ENCODE assay signal across 14 cellular contexts in the genomic region with DNA sequence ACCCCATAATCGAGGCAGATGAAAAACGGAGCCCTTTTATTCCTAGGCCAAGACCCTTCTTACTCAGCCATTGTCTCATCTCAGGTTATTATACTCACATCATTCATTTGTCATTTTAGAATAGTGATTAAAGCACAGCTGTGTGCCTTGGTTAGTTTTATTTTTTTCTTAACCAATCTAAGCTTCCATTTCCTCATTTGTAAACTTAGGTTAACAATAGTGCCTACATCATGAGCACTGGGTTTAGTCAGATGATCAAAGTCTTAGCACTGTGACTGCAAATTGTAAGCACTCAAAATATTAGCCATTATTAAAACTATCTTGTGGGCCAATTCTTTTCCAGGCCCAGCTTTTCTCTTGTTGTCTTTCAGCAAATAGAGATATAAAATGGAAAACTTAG. TPM values are rescaled to one million over a fixed set of nuclear protein-coding genes. Genes with fewer than 3 reads are reported as not detected.
DNase-seq lines count a peak whose midpoint lies in the region; ATAC-seq, FAIRE-seq and TF ChIP-seq lines count a peak whose summit lies in the region.
"Had no signal": no experiment of that assay in that cellular context is flagged by ENCODE, and none has a peak within 500 bp of the region (broad histone marks: within the 10 kb centered on the region; RNA-seq: fewer than 3 reads in every experiment).

No MANE protein-coding gene starts in this region.

- H3K36me3 Mint-ChIP-seq in WTC11: no peaks in the 10 kb centered on the region

- POLR2A ChIA-PET in WTC11 (lab: Charles Lee): no interaction called here

- FAIRE-seq in GM12891 (lab: Jason Lieb, UNC): no peak
- FAIRE-seq: keratinocyte had no signal

- no peak overlapping the region for H3K27ac Mint-ChIP-seq in WTC11
- H3K27ac Mint-ChIP-seq: activated CD8-positive, alpha-beta T cell treated with anti-CD3 and anti-CD28 coated beads for 36 hours; natural killer cell treated with Interleukin-12 subunit alpha and Interleukin-12 subunit beta and Interleukin-15 and Interleukin-18, amount 100 ng/mL, for 72 hours; T-helper 1 cell treated with Interleukin-12 subunit alpha and Interleukin-12 subunit beta and Interleukin-4 antibody, amounts not matched to agents 30 μg/mL and 1 μg/mL, for 36 hours had no signal

- peak; percentile 40 for ATAC-seq in GM19467 (IDR thresholded peaks at IDR 0.05; ENCODE audit: unreplicated experiment)
- ATAC-seq in HG02885 (IDR thresholded peaks at IDR 0.05; ENCODE audit: poor library complexity, unreplicated experiment): peak; percentile 72
- ATAC-seq in WTC11: no peak
- ATAC-seq: activated CD8-positive, alpha-beta T cell treated with anti-CD3 and anti-CD28 coated beads for 36 hours; natural killer cell treated with Interleukin-12 subunit alpha and Interleukin-12 subunit beta and Interleukin-15 and Interleukin-18, amount 100 ng/mL, for 72 hours had no signal

- no peaks in the 10 kb centered on the region for H3K27me3 Mint-ChIP-seq in WTC11 (ENCODE audit: low read depth)
- H3K27me3 Mint-ChIP-seq: activated CD8-positive, alpha-beta T cell treated with anti-CD3 and anti-CD28 coated beads for 36 hours had no signal

- peaks cover 20% of the 10 kb centered on the region for H3K4me1 Mint-ChIP-seq in WTC11

- no peak for TF ChIP-seq CTCF in GM20000 (IDR thresholded peaks at IDR 0.05; ENCODE audit: extremely low read depth, missing control alignments)
- TF ChIP-seq CTCF in WTC11 (IDR thresholded peaks at IDR 0.05): no peak

- no peaks in the 10 kb centered on the region for H3K9me3 Mint-ChIP-seq in WTC11
- H3K9me3 Mint-ChIP-seq: activated CD8-positive, alpha-beta T cell treated with anti-CD3 and anti-CD28 coated beads for 36 hours; natural killer cell treated with Interleukin-12 subunit alpha and Interleukin-12 subunit beta and Interleukin-15 and Interleukin-18, amount 100 ng/mL, for 72 hours; T-helper 1 cell treated with Interleukin-12 subunit alpha and Interleukin-12 subunit beta and Interleukin-4 antibody, amounts not matched to agents 30 μg/mL and 1 μg/mL, for 36 hours had no signal

- TF ChIP-seq POLR2A in GM12891 (IDR thresholded peaks at IDR 0.05; ENCODE audit: low read depth, low read length): no peak

- CTCF ChIA-PET in WTC11 (lab: Charles Lee): no interaction called here

- no peak overlapping the region for H3K4me3 Mint-ChIP-seq in WTC11
- H3K4me3 Mint-ChIP-seq: activated CD8-positive, alpha-beta T cell treated with anti-CD3 and anti-CD28 coated beads for 36 hours; natural killer cell treated with Interleukin-12 subunit alpha and Interleukin-12 subunit beta and Interleukin-15 and Interleukin-18, amount 100 ng/mL, for 72 hours; T-helper 1 cell treated with Interleukin-12 subunit alpha and Interleukin-12 subunit beta and Interleukin-4 antibody, amounts not matched to agents 30 μg/mL and 1 μg/mL, for 36 hours had no signal

- no peak for DNase-seq in GM12891 (ENCODE audit: insufficient read length, low spot score)
- DNase-seq in MV-4-11 (lab: John Stamatoyannopoulos, UW): peak; percentile 71
- no peak for DNase-seq in activated gamma-delta T cell (lab: John Stamatoyannopoulos, UW)
- no peak for DNase-seq in GM20000 (ENCODE audit: low spot score)
- DNase-seq in middle frontal gyrus (ENCODE audit: extremely low spot score, low spot score): no peak
- DNase-seq in WTC11 (ENCODE audit: low spot score): no peak
- DNase-seq: activated CD8-positive, alpha-beta T cell treated with anti-CD3 and anti-CD28 coated beads for 36 hours; cortex of kidney; trophoblast cell had no signal

TF ChIP-seq in GM12891, 5 proteins besides CTCF, POLR2A, EP300 and RAD21:
- no peak for TF ChIP-seq POLR2AphosphoS5 (IDR thresholded peaks at IDR 0.05; ENCODE audit: low read depth, low read length)
- peak; percentile 48; the same call in 1 of the 2 replicates for TF ChIP-seq SPI1 (IDR thresholded peaks at IDR 0.05; ENCODE audit: low read depth, low read length)

TF ChIP-seq in WTC11, 78 proteins besides CTCF, POLR2A, EP300 and RAD21:
- TF ChIP-seq, protein P1, sequence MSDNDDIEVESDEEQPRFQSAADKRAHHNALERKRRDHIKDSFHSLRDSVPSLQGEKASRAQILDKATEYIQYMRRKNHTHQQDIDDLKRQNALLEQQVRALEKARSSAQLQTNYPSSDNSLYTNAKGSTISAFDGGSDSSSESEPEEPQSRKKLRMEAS (CRISPR knock-in tag; IDR thresholded peaks at IDR 0.05): no peak
TF ChIP-seq in WTC11: peak in this region for 0.

RNA-seq across cellular contexts. Expression of a gene that starts 21.3 kb away (rescaled TPM):
- 0.47 TPM for polyA plus RNA-seq in GM12891 (2012; ENCODE audit: low read depth, missing spikeins)
- 19.4 to 20.6 TPM (median 20.5 TPM) in 3 replicates for total RNA-seq in WTC11 (2021)
